In the genomic region with DNA sequence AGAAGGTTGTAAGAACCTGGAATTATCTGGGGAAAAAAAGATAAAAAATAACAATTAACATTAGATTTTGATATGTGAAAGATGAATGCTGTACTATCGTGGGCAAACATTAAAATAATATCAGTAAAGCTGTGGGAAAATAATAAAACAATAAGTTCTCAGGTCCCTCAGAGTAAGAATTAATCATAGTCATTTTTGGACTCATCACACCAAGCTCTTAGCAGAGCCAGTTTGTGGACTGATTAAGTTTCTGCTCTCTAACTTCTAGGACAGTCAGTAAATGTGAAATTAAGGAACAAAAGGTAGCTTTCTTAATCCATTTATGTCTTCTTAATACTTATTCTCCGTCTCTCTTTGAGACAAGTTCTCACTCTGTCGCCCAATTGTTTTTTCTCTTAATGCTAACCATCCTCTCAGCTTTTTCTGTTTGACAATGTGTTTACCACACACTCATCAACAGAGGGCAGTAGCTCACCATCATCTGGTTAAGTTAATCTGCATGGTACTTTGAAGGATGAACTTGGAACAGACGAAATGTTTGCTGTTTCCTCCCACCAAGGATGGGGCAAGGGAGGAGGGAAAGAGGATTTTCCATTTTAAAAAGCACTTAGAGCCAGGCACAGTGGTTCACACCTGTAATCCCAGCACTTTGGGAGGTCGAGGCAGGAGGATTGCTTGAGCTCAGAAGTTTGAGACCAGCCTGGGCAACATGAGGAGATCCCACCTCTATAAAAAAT, we compare ENCODE assay signal across 8 cellular contexts. TPM values are rescaled to one million over a fixed set of nuclear protein-coding genes. Genes with fewer than 3 reads are reported as not detected.
DNase-seq lines count a peak whose midpoint lies in the region; ATAC-seq and TF ChIP-seq lines count a peak whose summit lies in the region.

No MANE protein-coding gene starts in this region.

- ATAC-seq in GM18511 (IDR thresholded peaks at IDR 0.05; ENCODE audit: unreplicated experiment): peak; percentile 85
- peak; percentile 80 for ATAC-seq in HG02938 (IDR thresholded peaks at IDR 0.05; ENCODE audit: unreplicated experiment)
- ATAC-seq in left colon: peak; percentile 88

- H3K27me3 Mint-ChIP-seq in CD14-positive monocyte (ENCODE audit: low read depth in 3 of 3) (peaks cover 25 to 36% (median 26%) of the 10 kb centered on the region in 3 donors), chondrocyte (ENCODE audit: low read depth) (peaks cover 12% of the 10 kb centered on the region)

- H3K4me1 Mint-ChIP-seq in CD14-positive monocyte: peaks cover 15% of the 10 kb centered on the region
- H3K4me1 Mint-ChIP-seq in chondrocyte (ENCODE audit: low read depth): peaks cover 15% of the 10 kb centered on the region

- H3K27ac Mint-ChIP-seq in CD14-positive monocyte (no peak overlapping the region), chondrocyte (ENCODE audit: unreplicated experiment) (no peak overlapping the region)

- no peak for DNase-seq in CD14-positive monocyte (ENCODE audit: low spot score)
- DNase-seq in NCI-H146 (lab: John Stamatoyannopoulos, UW): peak; percentile 79
- peak in 3 of 5 experiments; percentile 21 to 78 (median 43) for DNase-seq in T-helper 2 cell
- no peak for DNase-seq in chondrocyte (ENCODE audit: low spot score)
- DNase-seq in left colon: peak; percentile 19 to 29
- DNase-seq in stimulated activated naive CD4-positive, alpha-beta T cell (lab: John Stamatoyannopoulos, UW): peak; percentile 5 to 77 (median 40)

- intact Hi-C loops in CD14-positive monocyte (cut with micrococcal nuclease) (loop anchor here in 1 of 2 donors (1.0 to 5.0 kb wide), 2 partner anchors 200 to 588 kb away; no protein-coding TSS in a partner anchor), left colon (cut with DNase I, micrococcal nuclease) (loop anchor here (10.0 kb wide), 2 partner anchors 196 to 586 kb away; a partner anchor contains a TSS)

- H3K36me3 Mint-ChIP-seq in CD14-positive monocyte (no peaks in the 10 kb centered on the region), chondrocyte (ENCODE audit: low read depth) (no peaks in the 10 kb centered on the region)

- H3K9me3 Mint-ChIP-seq in CD14-positive monocyte: no peaks in the 10 kb centered on the region
- no peaks in the 10 kb centered on the region for H3K9me3 Mint-ChIP-seq in chondrocyte (ENCODE audit: low read depth)

- H3K4me3 Mint-ChIP-seq in CD14-positive monocyte (no peak overlapping the region), chondrocyte (ENCODE audit: unreplicated experiment) (no peak overlapping the region)

- TF ChIP-seq CTCF in CD14-positive monocyte (IDR thresholded peaks at IDR 0.05): peak; percentile 66
- TF ChIP-seq CTCF in chondrocyte (IDR thresholded peaks at IDR 0.05): peak; percentile 84

RNA-seq across cellular contexts. Expression of a gene that starts 5.3 kb away (rescaled TPM):
- polyA plus RNA-seq in CD14-positive monocyte: 10 to 100 TPM; 10.5 to 12.5 TPM
- total RNA-seq in chondrocyte (39.7 to 47.5 TPM (median 44.7 TPM) in 3 replicates), left colon (10 to 100 TPM; 35.5 to 41.8 TPM)

Comparison
In these comparisons a context has a peak if more than half of its experiments do, and no peak if none do; other contexts are left out.
1. DNase-seq: peak in NCI-H146 (single experiment), T-helper 2 cell (3 of 5), left colon (2 of 2) and stimulated activated naive CD4-positive, alpha-beta T cell (6 of 6); none in CD14-positive monocyte (single experiment) and chondrocyte (single experiment).
2. Peak in every context shown above with its lines, with median percentiles within 50 percentile points of each other: ATAC-seq.